ENCODE assay signal across 13 cellular contexts in genomic region chr18:48589797-48590519, GRCh38. TPM values are rescaled to one million over a fixed set of nuclear protein-coding genes. Genes with fewer than 3 reads are reported as not detected.
DNase-seq lines count a peak whose midpoint lies in the region; ATAC-seq and TF ChIP-seq lines count a peak whose summit lies in the region.
"Had no signal": no experiment of that assay in that cellular context is flagged by ENCODE, and none has a peak within 500 bp of the region (broad histone marks: within the 10 kb centered on the region; RNA-seq: fewer than 3 reads in every experiment).

No MANE protein-coding gene starts in this region.

- no peaks in the 10 kb centered on the region for H3K36me3 ChIP-seq in BE2C
- no peaks in the 10 kb centered on the region for H3K36me3 ChIP-seq in psoas muscle (ENCODE audit: insufficient read depth in 1 of 2, low read depth in 1 of 2)

- intact Hi-C loops in psoas muscle (cut with DNase I), result loop anchor here in 1 of 2 donors (5.0 kb wide), 1 partner anchor 48 kb away; no protein-coding TSS in a partner anchor

- H3K4me1 ChIP-seq in BE2C, result peaks cover 8% of the 10 kb centered on the region
- H3K4me1 ChIP-seq in psoas muscle, result peaks cover 34% of the 10 kb centered on the region

- peak; percentile 69 for DNase-seq in BE2C
- peak in 53 of 58 donors; percentile 25 to 93 (median 68) for DNase-seq in anterior cingulate cortex (lab: John Stamatoyannopoulos, UW)
- peak; percentile 69 to 87 for DNase-seq in hippocampal formation (lab: John Stamatoyannopoulos, UW)
- DNase-seq in psoas muscle, result peak; percentile 71 to 86
- no peak for DNase-seq in NCI-H345 (lab: John Stamatoyannopoulos, UW)
- DNase-seq in GDM1 (lab: John Stamatoyannopoulos, UW), result no peak
- DNase-seq in HUDEP-2 (lab: John Stamatoyannopoulos, UW; ENCODE audit: unreplicated experiment in 76 of 76), result no peak
- no peak for DNase-seq in HEK293T (ENCODE audit: extremely low spot score)
- DNase-seq: activated CD4-positive, CD25-positive, alpha-beta regulatory T cell; activated gamma-delta T cell treated with Interleukin-2 at 50 U/mL for 16 hours; effector memory CD8-positive, alpha-beta T cell; NCI-H2029 treated with DMSO at 0.1 percent for 48 hours; RPMI8226 had no signal

- 49 to 63% (median 51%) methylated on average over 15 of the region's 15 CpGs for WGBS in psoas muscle, 3 donors

- CTCF ChIA-PET in HEK293T (lab: Yijun Ruan, JAX), result no interaction called here

- H3K27me3 ChIP-seq in BE2C (no peaks in the 10 kb centered on the region), psoas muscle (ENCODE audit: insufficient read depth in 3 of 3, low read length in 2 of 3) (no peaks in the 10 kb centered on the region)

- H3K27ac ChIP-seq in psoas muscle, result peak overlapping the region; percentile 58

- H3K9me3 ChIP-seq in BE2C, result no peaks in the 10 kb centered on the region
- no peaks in the 10 kb centered on the region for H3K9me3 ChIP-seq in psoas muscle

- POLR2A ChIA-PET in HEK293T (lab: Yijun Ruan, JAX), result no interaction called here

- TF ChIP-seq CTCF in BE2C (IDR thresholded peaks at IDR 0.05; ENCODE audit: low read depth, low read length) (no peak), psoas muscle (IDR thresholded peaks at IDR 0.05) (no peak)

- H3K4me3 ChIP-seq in BE2C (ENCODE audit: low read depth, low read length) (no peak overlapping the region), psoas muscle (no peak overlapping the region)

- peak; percentile 65 to 84 (median 82) for ATAC-seq in psoas muscle
- ATAC-seq: effector memory CD8-positive, alpha-beta T cell had no signal

TF ChIP-seq in HEK293T, 16 proteins besides CTCF, POLR2A, EP300 and RAD21:
- no peak for TF ChIP-seq ELF4 (IDR thresholded peaks at IDR 0.05)
- TF ChIP-seq BHLHE40 (IDR thresholded peaks at IDR 0.05; ENCODE audit: borderline replicate concordance), result no peak
- no peak for TF ChIP-seq HDGF (IDR thresholded peaks at IDR 0.05; ENCODE audit: borderline replicate concordance)
- no peak for TF ChIP-seq SP1 (IDR thresholded peaks at IDR 0.05)

RNA-seq across cellular contexts. Expression of gene CTIF, which starts 51.1 kb away (rescaled TPM):
- polyA plus RNA-seq in BE2C (2012; ENCODE audit: insufficient read depth, insufficient read length, low read depth), result 55.4 TPM
- total RNA-seq in psoas muscle, result 10 to 100 TPM; 25.4 to 40.5 (median 29.7) TPM
- polyA plus RNA-seq in psoas muscle, result 10 to 100 TPM; 11.3 to 26.9 (median 11.9) TPM

Comparison
In these comparisons a context has a peak if more than half of its experiments do, and no peak if none do; other contexts are left out.
1. DNase-seq: peak in BE2C (single experiment), anterior cingulate cortex (53 of 58), hippocampal formation (2 of 2) and psoas muscle (2 of 2); none in NCI-H345 (single experiment), GDM1 (single experiment), HUDEP-2 (0 of 76) and HEK293T (single experiment).